Comparison of ENCODE assay signal across 8 cellular contexts in genomic region chrX:51802917-51803688, GRCh38. TPM values are rescaled to one million over a fixed set of nuclear protein-coding genes. Genes with fewer than 3 reads are reported as not detected.
A peak's percentile ranks its signal among the peaks of the same experiment; 100 is the strongest.
DNase-seq lines count a peak whose midpoint lies in the region; ATAC-seq and TF ChIP-seq lines count a peak whose summit lies in the region.

No MANE protein-coding gene starts in this region.

- peak; percentile 47 for TF ChIP-seq POLR2A in GM19099 (IDR thresholded peaks at IDR 0.05; ENCODE audit: extremely low read depth, insufficient read length, low read depth)

- no peaks in the 10 kb centered on the region for H3K36me3 Mint-ChIP-seq in natural killer cell
- peaks cover 10% of the 10 kb centered on the region for H3K36me3 Mint-ChIP-seq in stimulated activated naive CD8-positive, alpha-beta T cell treated with anti-CD3 and anti-CD28 coated beads, Interleukin-15, Interleukin-2, amounts not matched to agents 100 ng/mL and 50 ng/mL, for 24 hours (ENCODE audit: low read depth)

- H3K27me3 Mint-ChIP-seq in natural killer cell (ENCODE audit: low read depth in 2 of 2): peaks cover 2 to 20% of the 10 kb centered on the region in 2 donors
- H3K27me3 Mint-ChIP-seq in stimulated activated naive CD8-positive, alpha-beta T cell treated with anti-CD3 and anti-CD28 coated beads, Interleukin-15, Interleukin-2, amounts not matched to agents 100 ng/mL and 50 ng/mL, for 24 hours: no peaks in the 10 kb centered on the region

- H3K4me3 Mint-ChIP-seq in natural killer cell: peak overlapping the region; percentile 94
- peak overlapping the region; percentile 99 for H3K4me3 Mint-ChIP-seq in stimulated activated naive CD8-positive, alpha-beta T cell treated with anti-CD3 and anti-CD28 coated beads, Interleukin-15, Interleukin-2, amounts not matched to agents 100 ng/mL and 50 ng/mL, for 24 hours

- peak overlapping the region; percentile 92 to 98 for H3K27ac Mint-ChIP-seq in natural killer cell
- H3K27ac Mint-ChIP-seq in stimulated activated naive CD8-positive, alpha-beta T cell treated with anti-CD3 and anti-CD28 coated beads, Interleukin-15, Interleukin-2, amounts not matched to agents 100 ng/mL and 50 ng/mL, for 24 hours: peak overlapping the region; percentile 96

- intact Hi-C loops in natural killer cell (cut with micrococcal nuclease): no loop called here

- no peaks in the 10 kb centered on the region for H3K9me3 Mint-ChIP-seq in natural killer cell
- H3K9me3 Mint-ChIP-seq in stimulated activated naive CD8-positive, alpha-beta T cell treated with anti-CD3 and anti-CD28 coated beads, Interleukin-15, Interleukin-2, amounts not matched to agents 100 ng/mL and 50 ng/mL, for 24 hours: no peaks in the 10 kb centered on the region

- peak; percentile 94 for ATAC-seq in HG03439 (IDR thresholded peaks at IDR 0.05; ENCODE audit: unreplicated experiment)
- peak; percentile 88 to 91 (median 90) for ATAC-seq in natural killer cell

- peaks cover 6 to 12% of the 10 kb centered on the region in 2 donors for H3K4me1 Mint-ChIP-seq in natural killer cell
- peaks cover 22% of the 10 kb centered on the region for H3K4me1 Mint-ChIP-seq in stimulated activated naive CD8-positive, alpha-beta T cell treated with anti-CD3 and anti-CD28 coated beads, Interleukin-15, Interleukin-2, amounts not matched to agents 100 ng/mL and 50 ng/mL, for 24 hours (ENCODE audit: low read depth)

- peak; percentile 73 for DNase-seq in Ammon's horn (ENCODE audit: low spot score)
- peak; percentile 36 to 48 for DNase-seq in NOMO-1 (lab: John Stamatoyannopoulos, UW; ENCODE audit: unreplicated experiment in 2 of 2)
- DNase-seq in activated T-cell treated with anti-CD3 and anti-CD28 coated beads, Interleukin-2, amount 50 U/mL, for 1 hour: peak; percentile 53
- peak; percentile 57 for DNase-seq in fibroblast of gingiva (ENCODE audit: low read depth)
- peak; percentile 33 for DNase-seq in natural killer cell

- TF ChIP-seq CTCF in natural killer cell (IDR thresholded peaks at IDR 0.05): peak; percentile 33

RNA-seq across cellular contexts. Expression of gene GSPT2, which starts 59.9 kb away (rescaled TPM):
- 1 to 10 TPM; 8.0 to 8.5 (median 8.2) TPM for total RNA-seq in natural killer cell

Comparison
In these comparisons a context has a peak if more than half of its experiments do, and no peak if none do; other contexts are left out.
1. Peak in every context shown above with its lines: DNase-seq and ATAC-seq.